In genomic region chrX:120457766-120458180, GRCh38 we compare ENCODE assay signal across 7 cellular contexts. TPM values are rescaled to one million over a fixed set of nuclear protein-coding genes. Genes with fewer than 3 reads are reported as not detected.
DNase-seq lines count a peak whose midpoint lies in the region; ATAC-seq, FAIRE-seq and TF ChIP-seq lines count a peak whose summit lies in the region.

No MANE protein-coding gene starts in this region.

- in situ Hi-C loops in K562 (cut with MboI) = no loop called here

- peak; percentile 6 for FAIRE-seq in K562 (lab: Jason Lieb, UNC)

- H3K9me3 ChIP-seq in Loucy (ENCODE audit: insufficient read depth, low read depth, low read length) (no peaks in the 10 kb centered on the region), K562 (replicated peaks; ENCODE audit: control insufficient read depth, insufficient read depth, low read depth, low read length) (no peaks in the 10 kb centered on the region), skeletal muscle tissue (ENCODE audit: control insufficient read depth in 3 of 3, low read length in 3 of 3) (no peaks in the 10 kb centered on the region)

- peak; percentile 87 for DNase-seq in H4 (ENCODE audit: low spot score)
- peak in 1 of 4 experiments; percentile 31 for DNase-seq in K562 (ENCODE audit: extremely low read depth in 1 of 4, low spot score in 3 of 4)
- no peak for DNase-seq in NCI-H748 treated with DMSO at 0.1 percent for 48 hours (lab: John Stamatoyannopoulos, UW)
- DNase-seq in HuH-7.5 (ENCODE audit: low spot score) = no peak

- CTCF ChIA-PET in K562 (lab: Yijun Ruan, JAX; ENCODE audit: low intra/inter-chr PET ratio) = no interaction called here

- H3K9me1 ChIP-seq in K562 (ENCODE audit: control insufficient read depth, insufficient read depth, low read length) = no peaks in the 10 kb centered on the region

- H4K20me1 ChIP-seq in Loucy (ENCODE audit: insufficient read depth, low read length, poor library complexity, severe bottlenecking) = peaks cover 9% of the 10 kb centered on the region
- H4K20me1 ChIP-seq in K562 (replicated peaks; ENCODE audit: control insufficient read depth, insufficient read depth, low read length) = no peaks in the 10 kb centered on the region; the same call in 1 of the 2 replicates

- H3K36me3 ChIP-seq in Loucy (ENCODE audit: insufficient read depth, low read length) (peaks cover 20% of the 10 kb centered on the region), K562 (ENCODE audit: control insufficient read depth, insufficient read depth, low read length) (peaks cover 24% of the 10 kb centered on the region; the same call in 2 of the 3 replicates), skeletal muscle tissue (ENCODE audit: control insufficient read depth in 3 of 3, insufficient read depth in 3 of 3, low read length in 3 of 3) (peaks cover 0 to 10% (median 0%) of the 10 kb centered on the region in 3 donors)

- intact Hi-C loops in K562 (cut with micrococcal nuclease) = no loop called here

- no peaks in the 10 kb centered on the region for H3K9me2 ChIP-seq in Loucy (replicated peaks; ENCODE audit: low read depth, low read length)

- peak overlapping the region; percentile 78 for H3K9ac ChIP-seq in Loucy (ENCODE audit: low read depth, low read length, poor library complexity, severe bottlenecking)
- H3K9ac ChIP-seq in K562 (ENCODE audit: insufficient read depth in 1 of 2, low read depth in 2 of 2, low read length in 2 of 2) = no peak overlapping the region
- H3K9ac ChIP-seq in skeletal muscle tissue (ENCODE audit: low read depth in 1 of 3, low read length in 3 of 3) = peak overlapping the region in 1 of 3 donors; percentile 40

- TF ChIP-seq RAD21 in K562 (CRISPR knock-in tag; conservative IDR thresholded peaks at IDR 0.05 in 1 of 2, IDR thresholded peaks at IDR 0.05 in 1 of 2) = no peak

- H2AFZ ChIP-seq in Loucy (ENCODE audit: low read length) (no peak overlapping the region), K562 (ENCODE audit: low read depth, low read length) (no peak overlapping the region)

- no peak for TF ChIP-seq EP300 in K562 (IDR thresholded peaks at IDR 0.05; ENCODE audit: low read length)

- WGBS in K562 (ENCODE audit: insufficient coverage, low coverage, missing lambda C conversion rate) = 24% methylated on average over 2 of the region's 2 CpGs

- H3K4me1 ChIP-seq in Loucy (ENCODE audit: insufficient read depth, low read length, poor library complexity, severe bottlenecking) (peaks cover 86% of the 10 kb centered on the region), K562 (replicated peaks in 1 of 2; ENCODE audit: control insufficient read depth in 2 of 2, insufficient read depth in 2 of 2, low read length in 2 of 2) (peaks cover 1 to 29% of the 10 kb centered on the region in 2 experiments), skeletal muscle tissue (ENCODE audit: control insufficient read depth in 3 of 3, insufficient read depth in 3 of 3, low read length in 3 of 3) (peaks cover 13 to 33% (median 13%) of the 10 kb centered on the region in 3 donors)

- H3K79me2 ChIP-seq in Loucy (ENCODE audit: insufficient read depth, low read length) = peaks cover 74% of the 10 kb centered on the region
- peaks cover 46% of the 10 kb centered on the region for H3K79me2 ChIP-seq in K562 (ENCODE audit: control insufficient read depth, insufficient read depth, low read length)

- ATAC-seq in GM18505 (IDR thresholded peaks at IDR 0.05; ENCODE audit: unreplicated experiment) (peak; percentile 90), K562 (peak; percentile 71)

- H3K27ac ChIP-seq in K562 (ENCODE audit: extremely low read depth, low read depth, low read length) (peak overlapping the region; percentile 38; the same call in 2 of the 3 replicates), skeletal muscle tissue (ENCODE audit: low read depth, low read length) (peak overlapping the region; percentile 55)

- peak overlapping the region; percentile 84 for H3K4me2 ChIP-seq in Loucy (ENCODE audit: low read depth, low read length, poor library complexity, severe bottlenecking)
- no peak overlapping the region for H3K4me2 ChIP-seq in K562 (ENCODE audit: insufficient read depth, low read length)

- TF ChIP-seq POLR2A in GM18505 (IDR thresholded peaks at IDR 0.05; ENCODE audit: borderline replicate concordance, extremely low read depth, insufficient read depth, insufficient read length) (no peak), K562 (conservative IDR thresholded peaks at IDR 0.05) (no peak)

- H3K27me3 ChIP-seq in Loucy (ENCODE audit: insufficient read depth, low read length, poor library complexity, severe bottlenecking) = no peaks in the 10 kb centered on the region
- H3K27me3 ChIP-seq in K562 (ENCODE audit: control insufficient read depth in 2 of 2, insufficient read depth in 2 of 2, low read length in 2 of 2) = no peaks in the 10 kb centered on the region
- H3K27me3 ChIP-seq in skeletal muscle tissue (ENCODE audit: control insufficient read depth in 3 of 3, insufficient read depth in 3 of 3, low read length in 3 of 3) = no peaks in the 10 kb centered on the region

- POLR2A ChIA-PET in K562 (lab: Yijun Ruan, JAX) = interaction anchor here (1.0 to 1.2 kb wide), 2 partner anchors 9 to 17 kb away, joined by 3 to 4 read pairs; no protein-coding TSS in a partner anchor

- no TSS peak for BruUV-seq in K562 (replicated peaks; lab: Mats Ljungman, UMichigan)

- H3K4me3 ChIP-seq in Loucy (ENCODE audit: low read length, poor library complexity, severe bottlenecking) = peak overlapping the region; percentile 72
- H3K4me3 ChIP-seq in K562 = no peak overlapping the region
- no peak overlapping the region for H3K4me3 ChIP-seq in skeletal muscle tissue (ENCODE audit: low read length in 3 of 3)

- peaks cover 5% of the 10 kb centered on the region for H3F3A ChIP-seq in Loucy (ENCODE audit: low read depth)

- TF ChIP-seq CTCF in Loucy (conservative IDR thresholded peaks at IDR 0.05; ENCODE audit: low read length) = no peak
- no peak for TF ChIP-seq CTCF in K562 (IDR thresholded peaks at IDR 0.05 in 2 of 3, conservative IDR thresholded peaks at IDR 0.05 in 1 of 3; ENCODE audit: insufficient read depth in 2 of 3, low read depth in 1 of 3, low read length in 3 of 3)

TF ChIP-seq in K562, 482 proteins besides CTCF, POLR2A, EP300 and RAD21 (continues in another document):
- TF ChIP-seq TCF7L2 (IDR thresholded peaks at IDR 0.05; ENCODE audit: low read depth, low read length) = no peak
- TF ChIP-seq FOXK1 (CRISPR knock-in tag; IDR thresholded peaks at IDR 0.05; ENCODE audit: borderline replicate concordance) = no peak
- TF ChIP-seq HMBOX1 (IDR thresholded peaks at IDR 0.05) = peak; percentile 64; the same call in 1 of the 2 replicates
- TF ChIP-seq MEIS2 (IDR thresholded peaks at IDR 0.05; ENCODE audit: partially characterized antibody) = peak; percentile 18
- peak; percentile 18; the same call in 1 of the 2 replicates for TF ChIP-seq PKNOX1 (IDR thresholded peaks at IDR 0.05)

RNA-seq across cellular contexts. Expression of gene LAMP2, which starts 11.3 kb away (rescaled TPM):
- total RNA-seq in H4 (2014; rRNA removed; shearing (Covaris generic)) = 135 and 214 TPM in 2 replicates
- total RNA-seq in K562 (2011; cell fraction: chromatin; rRNA removed; ENCODE audit: low replicate concordance) = 39.3 and 50.9 TPM in 2 replicates
- 47.0 and 51.5 TPM in 2 replicates for total RNA-seq in K562 (2011; cell fraction: nucleolus; rRNA removed)
- 60.1 and 67.6 TPM in 2 replicates for total RNA-seq in K562 (2011; cell fraction: nucleoplasm; rRNA removed)
- total RNA-seq in K562 (2014; rRNA removed) = 22.3 and 24.2 TPM in 2 replicates
- 52.7 and 61.3 TPM in 2 replicates for total RNA-seq in K562 (2014; rRNA removed; fragmentation: Illumina TruSeq; extraction: Trizol)
- 75.2 and 77.7 TPM in 2 replicates for total RNA-seq in K562 (2015; rRNA removed; fragmentation: Illumina TruSeq; extraction: Trizol)
- total RNA-seq in K562 (2021) = 41.8 and 43.3 TPM in 2 replicates
- polyA plus RNA-seq in K562 (2011; rRNA removed) = 50.6 and 53.8 TPM in 2 replicates
- polyA plus RNA-seq in K562 (2011; cell fraction: cytosol; rRNA removed) = 24.0 and 37.4 TPM in 2 replicates
- 8.8 and 16.2 TPM in 2 replicates for polyA plus RNA-seq in K562 (2011; cell fraction: nucleus; rRNA removed)
- 58.2 and 104 TPM in 2 replicates for polyA plus RNA-seq in K562 (2012)
- polyA plus RNA-seq in K562 (2014; fragmentation: Illumina TruSeq; extraction: Trizol) = 61.0 and 62.1 TPM in 2 replicates
- polyA plus RNA-seq in K562 (2014; fragmentation: Nextera tagmentation; extraction: Ambion mirVana) = 10 to 100 TPM; 47.7 to 48.6 TPM
- 30.7 and 32.9 TPM in 2 replicates for polyA plus RNA-seq in K562 (2014; rRNA removed)
- polyA minus RNA-seq in K562 (2011; rRNA and poly(A)+ RNA removed) = 63.3 and 88.6 TPM in 2 replicates
- polyA minus RNA-seq in K562 (2011; cell fraction: cytosol; rRNA and poly(A)+ RNA removed) = 38.4 and 55.7 TPM in 2 replicates
- 7.7 and 20.4 TPM in 2 replicates for polyA minus RNA-seq in K562 (2011; cell fraction: nucleus; rRNA and poly(A)+ RNA removed)
- 83.0 TPM for total RNA-seq in skeletal muscle tissue
